ENCODE assay signal across 1 cellular context in genomic region chr3:99294092-99294491, GRCh38.
TF ChIP-seq lines count a peak whose summit lies in the region.

No MANE protein-coding gene starts in this region.

TF ChIP-seq in HepG2, 621 proteins besides CTCF, POLR2A, EP300 and RAD21 (continued from another document):
- TF ChIP-seq, protein P1, sequence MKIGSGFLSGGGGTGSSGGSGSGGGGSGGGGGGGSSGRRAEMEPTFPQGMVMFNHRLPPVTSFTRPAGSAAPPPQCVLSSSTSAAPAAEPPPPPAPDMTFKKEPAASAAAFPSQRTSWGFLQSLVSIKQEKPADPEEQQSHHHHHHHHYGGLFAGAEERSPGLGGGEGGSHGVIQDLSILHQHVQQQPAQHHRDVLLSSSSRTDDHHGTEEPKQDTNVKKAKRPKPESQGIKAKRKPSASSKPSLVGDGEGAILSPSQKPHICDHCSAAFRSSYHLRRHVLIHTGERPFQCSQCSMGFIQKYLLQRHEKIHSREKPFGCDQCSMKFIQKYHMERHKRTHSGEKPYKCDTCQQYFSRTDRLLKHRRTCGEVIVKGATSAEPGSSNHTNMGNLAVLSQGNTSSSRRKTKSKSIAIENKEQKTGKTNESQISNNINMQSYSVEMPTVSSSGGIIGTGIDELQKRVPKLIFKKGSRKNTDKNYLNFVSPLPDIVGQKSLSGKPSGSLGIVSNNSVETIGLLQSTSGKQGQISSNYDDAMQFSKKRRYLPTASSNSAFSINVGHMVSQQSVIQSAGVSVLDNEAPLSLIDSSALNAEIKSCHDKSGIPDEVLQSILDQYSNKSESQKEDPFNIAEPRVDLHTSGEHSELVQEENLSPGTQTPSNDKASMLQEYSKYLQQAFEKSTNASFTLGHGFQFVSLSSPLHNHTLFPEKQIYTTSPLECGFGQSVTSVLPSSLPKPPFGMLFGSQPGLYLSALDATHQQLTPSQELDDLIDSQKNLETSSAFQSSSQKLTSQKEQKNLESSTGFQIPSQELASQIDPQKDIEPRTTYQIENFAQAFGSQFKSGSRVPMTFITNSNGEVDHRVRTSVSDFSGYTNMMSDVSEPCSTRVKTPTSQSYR (CRISPR knock-in tag; IDR thresholded peaks at IDR 0.05; ENCODE audit: borderline replicate concordance), result peak; percentile 83
- TF ChIP-seq FOXA3 (CRISPR knock-in tag; IDR thresholded peaks at IDR 0.05), result 0 out of 2 replicates have a peak, but pooled peaks have one; percentile 14
